In genomic region chr12:85782711-85783110, GRCh38 we compare ENCODE assay signal across 16 cellular contexts. TPM values are rescaled to one million over a fixed set of nuclear protein-coding genes. Genes with fewer than 3 reads are reported as not detected.
"Had no signal": no experiment of that assay in that cellular context is flagged by ENCODE, and none has a peak within 500 bp of the region (broad histone marks: within the 10 kb centered on the region; RNA-seq: fewer than 3 reads in every experiment).

No MANE protein-coding gene starts in this region.

- H3K9me3 ChIP-seq: breast epithelium, heart left ventricle, left ventricle myocardium inferior had no signal

- FAIRE-seq: endometrium, frontal cortex, keratinocyte, urothelium cell line had no signal

- H3K27me3 ChIP-seq: breast epithelium, heart left ventricle had no signal

- H3K4me1 ChIP-seq: breast epithelium, heart left ventricle, left ventricle myocardium inferior had no signal

- H3K27ac ChIP-seq: breast epithelium, heart left ventricle, left ventricle myocardium inferior, WERI-Rb-1 had no signal

- DNase-seq: activated CD4-positive, alpha-beta T cell treated with anti-CD3 and anti-CD28 coated beads for 4 hours; activated CD8-positive, alpha-beta memory T cell treated with anti-CD3 and anti-CD28 coated beads, Interleukin-2, amount 50 U/mL, for 48 hours; activated CD8-positive, alpha-beta T cell treated with anti-CD3 and anti-CD28 coated beads, Interleukin-2, amount 10 ng/mL, durations not matched to agents 7 days and 5 days; activated naive CD4-positive, alpha-beta T cell; aorta; heart left ventricle; left ventricle myocardium inferior; mesenchymal stem cell; T1000; WERI-Rb-1 had no signal

- H3K4me3 ChIP-seq: breast epithelium, heart left ventricle, left ventricle myocardium inferior had no signal

- H3K36me3 ChIP-seq: breast epithelium, heart left ventricle, left ventricle myocardium inferior, WERI-Rb-1 had no signal

RNA-seq across cellular contexts. Expression of gene RASSF9, which starts 53.5 kb away (rescaled TPM):
- total RNA-seq: activated CD8-positive, alpha-beta T cell treated with anti-CD3 and anti-CD28 coated beads, Interleukin-2, amount 10 ng/mL, durations not matched to agents 7 days and 5 days; activated T-helper 1 cell treated with anti-CD3 and anti-CD28 coated beads, Interleukin-12 subunit alpha, Interleukin-12 subunit beta, Interleukin-2, Interleukin-4 antibody, amounts not matched to agents 30 ng/mL and 10 ng/mL and 1 ng/mL, durations not matched to agents 14 hours and 24 hours and 36 hours had no signal
